ENCODE assay signal across 1 cellular context in genomic region chr4:153509724-153510123, GRCh38.
TF ChIP-seq lines count a peak whose summit lies in the region.

No MANE protein-coding gene starts in this region.

TF ChIP-seq in HepG2, 621 proteins besides CTCF, POLR2A, EP300 and RAD21 (continued from another document and continues in another):
- peak; percentile 34; the same call in 1 of the 2 replicates for TF ChIP-seq PATZ1 (CRISPR knock-in tag; IDR thresholded peaks at IDR 0.05)
- TF ChIP-seq ZBTB20 (CRISPR knock-in tag; IDR thresholded peaks at IDR 0.05; ENCODE audit: borderline replicate concordance, low read depth), result no peak
- TF ChIP-seq REST (IDR thresholded peaks at IDR 0.05; ENCODE audit: borderline replicate concordance in 1 of 2, low read depth in 1 of 2, low read length in 2 of 2), result no peak
- TF ChIP-seq IRF2 (CRISPR knock-in tag; IDR thresholded peaks at IDR 0.05), result no peak
- TF ChIP-seq GLMP (CRISPR knock-in tag; IDR thresholded peaks at IDR 0.05; ENCODE audit: borderline replicate concordance), result no peak
- TF ChIP-seq DNMT1 (CRISPR knock-in tag; IDR thresholded peaks at IDR 0.05), result no peak
- no peak for TF ChIP-seq ZNF281 (CRISPR knock-in tag; IDR thresholded peaks at IDR 0.05; ENCODE audit: borderline replicate concordance)
- TF ChIP-seq JUNB (CRISPR knock-in tag; IDR thresholded peaks at IDR 0.05; ENCODE audit: borderline replicate concordance), result no peak
- 0 out of 2 replicates have a peak, but pooled peaks have one; percentile 15 for TF ChIP-seq CREM (IDR thresholded peaks at IDR 0.05)
- TF ChIP-seq CREM (CRISPR knock-in tag; IDR thresholded peaks at IDR 0.05), result no peak
- TF ChIP-seq FOXA1 (IDR thresholded peaks at IDR 0.05), result no peak
- 0 out of 2 replicates have a peak, but pooled peaks have one; percentile 10 for TF ChIP-seq FOXA1 (CRISPR knock-in tag; IDR thresholded peaks at IDR 0.05)
- TF ChIP-seq TEAD3 (CRISPR knock-in tag; optimal IDR thresholded peaks at IDR 0.05; ENCODE audit: borderline replicate concordance), result no peak
- TF ChIP-seq PAXIP1 (CRISPR knock-in tag; conservative IDR thresholded peaks at IDR 0.05), result peak; percentile 43; the same call in 1 of the 2 replicates
- TF ChIP-seq ZNF670 (CRISPR knock-in tag; IDR thresholded peaks at IDR 0.05; ENCODE audit: borderline replicate concordance), result no peak
- TF ChIP-seq ADNP (CRISPR knock-in tag; IDR thresholded peaks at IDR 0.05), result no peak
- no peak for TF ChIP-seq GZF1 (CRISPR knock-in tag; IDR thresholded peaks at IDR 0.05)
- no peak for TF ChIP-seq ZNF678 (CRISPR knock-in tag; IDR thresholded peaks at IDR 0.05)
- no peak for TF ChIP-seq MXI1 (IDR thresholded peaks at IDR 0.05; ENCODE audit: borderline replicate concordance, low read depth, low read length)
- TF ChIP-seq BCLAF1 (IDR thresholded peaks at IDR 0.05), result no peak
- TF ChIP-seq HNF1B (CRISPR knock-in tag; IDR thresholded peaks at IDR 0.05), result no peak
- TF ChIP-seq ARID4A (CRISPR knock-in tag; IDR thresholded peaks at IDR 0.05; ENCODE audit: borderline replicate concordance), result no peak
- peak; percentile 93 for TF ChIP-seq SIX4 (CRISPR knock-in tag; IDR thresholded peaks at IDR 0.05)
- TF ChIP-seq SOX5 (CRISPR knock-in tag; IDR thresholded peaks at IDR 0.05; ENCODE audit: borderline replicate concordance), result peak; percentile 14; the same call in 1 of the 2 replicates
- TF ChIP-seq ZNF383 (CRISPR knock-in tag; IDR thresholded peaks at IDR 0.05; ENCODE audit: borderline replicate concordance), result no peak
- TF ChIP-seq HDAC2 (CRISPR knock-in tag; IDR thresholded peaks at IDR 0.05), result 0 out of 2 replicates have a peak, but pooled peaks have one; percentile 16
- TF ChIP-seq DZIP1 (CRISPR knock-in tag; IDR thresholded peaks at IDR 0.05), result no peak
- TF ChIP-seq ZNF792 (CRISPR knock-in tag; IDR thresholded peaks at IDR 0.05), result no peak
